Comparison of ENCODE assay signal across 8 cellular contexts in the genomic region with DNA sequence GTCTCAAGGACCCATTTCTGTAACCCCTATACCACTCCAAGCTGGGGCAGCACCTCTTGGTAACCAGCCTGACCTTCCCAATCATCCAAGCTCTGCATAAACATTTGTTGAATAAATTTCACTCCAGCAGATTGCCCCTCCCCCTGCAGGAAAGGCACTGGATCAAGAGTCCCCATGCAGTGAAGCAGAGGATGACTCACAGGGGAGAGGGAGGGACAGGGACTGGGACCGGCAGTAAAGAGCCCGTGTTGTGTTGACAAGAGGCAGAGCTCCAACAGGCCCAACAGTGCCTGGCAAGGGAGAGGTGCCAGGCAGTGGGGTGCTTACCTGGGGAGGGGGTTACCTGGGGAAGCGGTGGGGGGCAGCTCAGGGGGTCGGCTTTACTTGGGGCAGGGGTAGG. TPM values are rescaled to one million over a fixed set of nuclear protein-coding genes. Genes with fewer than 3 reads are reported as not detected.
DNase-seq lines count a peak whose midpoint lies in the region; ATAC-seq and TF ChIP-seq lines count a peak whose summit lies in the region.

No MANE protein-coding gene starts in this region.

- POLR2A ChIA-PET in PC-3 (lab: Charles Lee; ENCODE audit: unreplicated experiment), result interaction anchor here (0.8 kb wide), 1 partner anchor 41 kb away, joined by 3 read pairs; no protein-coding TSS in a partner anchor

- no peak overlapping the region for H3K9ac ChIP-seq in PC-3 (ENCODE audit: low read length)

- no peaks in the 10 kb centered on the region for H3F3A ChIP-seq in PC-3 (ENCODE audit: low read length, unreplicated experiment)

- in situ Hi-C loops in HAP-1 (cut with MboI; ENCODE audit: low sequenced_read_pairs), result no loop called here

- intact Hi-C loops in PC-3 (cut with micrococcal nuclease), result loop anchor here (1.0 kb wide), 1 partner anchor 10 kb away; no protein-coding TSS in a partner anchor

- no peaks in the 10 kb centered on the region for H3K36me3 ChIP-seq in PC-3 (ENCODE audit: low read depth, low read length)
- peaks cover 0 to 4% of the 10 kb centered on the region in 2 donors for H3K36me3 ChIP-seq in muscle layer of duodenum (ENCODE audit: control insufficient read depth in 1 of 2, insufficient read depth in 2 of 2, low read length in 2 of 2)
- no peaks in the 10 kb centered on the region for H3K36me3 ChIP-seq in HAP-1 (replicated peaks)

- H3K79me2 ChIP-seq in PC-3 (ENCODE audit: low read length), result peaks cover 33% of the 10 kb centered on the region

- H3K27me3 ChIP-seq in PC-3 (ENCODE audit: low read length) (no peaks in the 10 kb centered on the region), muscle layer of duodenum (ENCODE audit: low read depth, low read length) (no peaks in the 10 kb centered on the region), HAP-1 (ENCODE audit: low read depth) (no peaks in the 10 kb centered on the region)

- no peaks in the 10 kb centered on the region for H3K9me3 ChIP-seq in PC-3 (ENCODE audit: low read length)
- no peaks in the 10 kb centered on the region for H3K9me3 ChIP-seq in muscle layer of duodenum (ENCODE audit: control insufficient read depth in 1 of 2, low read length in 2 of 2)
- H3K9me3 ChIP-seq in HAP-1, result no peaks in the 10 kb centered on the region

- no peaks in the 10 kb centered on the region for H4K20me1 ChIP-seq in PC-3 (ENCODE audit: low read length)

- BruUV-seq in PC-3 (replicated peaks; lab: Mats Ljungman, UMichigan), result no TSS peak

- H3K27ac ChIP-seq in PC-3 (ENCODE audit: low read length), result peak overlapping the region; percentile 47
- H3K27ac ChIP-seq in muscle layer of duodenum (ENCODE audit: low read length), result peak overlapping the region; percentile 8

- H3K9me2 ChIP-seq in PC-3 (replicated peaks; ENCODE audit: low read length), result no peaks in the 10 kb centered on the region

- DNase-seq in Daoy (ENCODE audit: low read depth), result peak; percentile 86
- peak; percentile 90 for DNase-seq in PC-3
- peak; percentile 70 for DNase-seq in epithelial cell of esophagus (ENCODE audit: low read depth)
- DNase-seq in KG1 (lab: John Stamatoyannopoulos, UW), result no peak
- DNase-seq in NCI-H146 (lab: John Stamatoyannopoulos, UW), result no peak
- no peak for DNase-seq in HAP-1 (ENCODE audit: low spot score in 2 of 2)

- H3K4me1 ChIP-seq in PC-3 (ENCODE audit: insufficient read depth, low read length) (peaks cover 14% of the 10 kb centered on the region), muscle layer of duodenum (ENCODE audit: control insufficient read depth in 1 of 2, insufficient read depth in 2 of 2, low read length in 2 of 2) (peaks cover 24 to 31% of the 10 kb centered on the region in 2 donors), HAP-1 (no peaks in the 10 kb centered on the region)

- no peak overlapping the region for H2AFZ ChIP-seq in PC-3 (ENCODE audit: low read length)

- ATAC-seq in PC-3, result peak; percentile 100
- no peak for ATAC-seq in GM21423 (IDR thresholded peaks at IDR 0.05; ENCODE audit: unreplicated experiment)

- CTCF ChIA-PET in PC-3 (lab: Charles Lee), result interaction anchor here (0.7 kb wide), 1 partner anchor 10 kb away, joined by 5 read pairs; no protein-coding TSS in a partner anchor

- no peak overlapping the region for H3K4me3 ChIP-seq in PC-3 (ENCODE audit: low read length)
- no peak overlapping the region for H3K4me3 ChIP-seq in epithelial cell of esophagus (ENCODE audit: low read length)
- no peak overlapping the region for H3K4me3 ChIP-seq in muscle layer of duodenum (ENCODE audit: low read depth in 1 of 2, low read length in 2 of 2)
- H3K4me3 ChIP-seq in HAP-1, result no peak overlapping the region

- H3K4me2 ChIP-seq in PC-3 (ENCODE audit: low read length), result peak overlapping the region; percentile 61

- TF ChIP-seq CTCF in PC-3 (conservative IDR thresholded peaks at IDR 0.05; ENCODE audit: low read depth, low read length) (no peak), epithelial cell of esophagus (IDR thresholded peaks at IDR 0.05; ENCODE audit: insufficient read depth, low read depth, low read length, missing control alignments) (no peak)

RNA-seq across cellular contexts. Expression of gene SLC9A1, which starts 32.3 kb away (rescaled TPM):
- 5.4 and 6.1 TPM in 2 replicates for total RNA-seq in Daoy (2014; rRNA removed; shearing (Covaris generic))
- 25.2 and 26.4 TPM in 2 replicates for total RNA-seq in PC-3 (2014; rRNA removed)

Comparison
In these comparisons a context has a peak if more than half of its experiments do, and no peak if none do; other contexts are left out.
1. DNase-seq: peak in Daoy (single experiment), PC-3 (single experiment) and epithelial cell of esophagus (single experiment); none in KG1 (single experiment), NCI-H146 (single experiment) and HAP-1 (0 of 2).